In the genomic region with DNA sequence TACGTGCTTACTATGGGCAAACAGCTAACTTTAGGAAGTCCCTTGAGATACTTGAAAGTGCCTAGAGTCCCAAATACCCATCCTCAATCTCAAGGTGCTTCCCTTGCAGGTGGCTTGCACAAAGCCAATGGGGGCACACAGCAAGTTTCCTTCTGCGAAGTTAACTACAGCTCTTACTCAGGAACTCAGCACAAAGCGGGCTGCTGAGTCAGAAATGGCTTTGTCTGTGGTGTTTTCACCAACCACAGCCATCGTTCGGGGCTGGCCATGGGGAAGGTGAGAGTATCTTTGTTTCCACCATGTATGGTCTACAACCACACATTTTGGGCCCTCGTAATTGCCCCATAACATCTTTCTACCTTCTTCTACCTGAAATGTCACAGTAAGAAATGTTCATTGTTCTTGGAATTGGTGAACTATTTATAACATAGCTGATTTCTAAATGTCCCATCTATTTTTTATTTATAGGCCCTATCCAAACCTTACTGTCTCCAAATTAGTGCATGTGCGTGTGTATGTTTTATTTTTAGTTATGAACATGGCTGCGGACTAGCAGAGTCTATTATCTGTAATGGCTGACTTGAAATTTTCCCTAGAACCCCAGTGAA, we compare ENCODE assay signal across 1 cellular context.
A peak's percentile ranks its signal among the peaks of the same experiment; 100 is the strongest.
TF ChIP-seq lines count a peak whose summit lies in the region.

No MANE protein-coding gene starts in this region.

TF ChIP-seq in GM12878, 131 proteins besides CTCF, POLR2A, EP300 and RAD21 (continued from another document):
- TF ChIP-seq, protein P1, sequence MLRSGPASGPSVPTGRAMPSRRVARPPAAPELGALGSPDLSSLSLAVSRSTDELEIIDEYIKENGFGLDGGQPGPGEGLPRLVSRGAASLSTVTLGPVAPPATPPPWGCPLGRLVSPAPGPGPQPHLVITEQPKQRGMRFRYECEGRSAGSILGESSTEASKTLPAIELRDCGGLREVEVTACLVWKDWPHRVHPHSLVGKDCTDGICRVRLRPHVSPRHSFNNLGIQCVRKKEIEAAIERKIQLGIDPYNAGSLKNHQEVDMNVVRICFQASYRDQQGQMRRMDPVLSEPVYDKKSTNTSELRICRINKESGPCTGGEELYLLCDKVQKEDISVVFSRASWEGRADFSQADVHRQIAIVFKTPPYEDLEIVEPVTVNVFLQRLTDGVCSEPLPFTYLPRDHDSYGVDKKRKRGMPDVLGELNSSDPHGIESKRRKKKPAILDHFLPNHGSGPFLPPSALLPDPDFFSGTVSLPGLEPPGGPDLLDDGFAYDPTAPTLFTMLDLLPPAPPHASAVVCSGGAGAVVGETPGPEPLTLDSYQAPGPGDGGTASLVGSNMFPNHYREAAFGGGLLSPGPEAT (IDR thresholded peaks at IDR 0.05; ENCODE audit: low read depth) = peak; percentile 97
- TF ChIP-seq RB1 (IDR thresholded peaks at IDR 0.05; ENCODE audit: borderline replicate concordance) = no peak
- TF ChIP-seq SP1 (IDR thresholded peaks at IDR 0.05; ENCODE audit: low read depth, low read length) = peak; percentile 82
- TF ChIP-seq, protein P2, sequence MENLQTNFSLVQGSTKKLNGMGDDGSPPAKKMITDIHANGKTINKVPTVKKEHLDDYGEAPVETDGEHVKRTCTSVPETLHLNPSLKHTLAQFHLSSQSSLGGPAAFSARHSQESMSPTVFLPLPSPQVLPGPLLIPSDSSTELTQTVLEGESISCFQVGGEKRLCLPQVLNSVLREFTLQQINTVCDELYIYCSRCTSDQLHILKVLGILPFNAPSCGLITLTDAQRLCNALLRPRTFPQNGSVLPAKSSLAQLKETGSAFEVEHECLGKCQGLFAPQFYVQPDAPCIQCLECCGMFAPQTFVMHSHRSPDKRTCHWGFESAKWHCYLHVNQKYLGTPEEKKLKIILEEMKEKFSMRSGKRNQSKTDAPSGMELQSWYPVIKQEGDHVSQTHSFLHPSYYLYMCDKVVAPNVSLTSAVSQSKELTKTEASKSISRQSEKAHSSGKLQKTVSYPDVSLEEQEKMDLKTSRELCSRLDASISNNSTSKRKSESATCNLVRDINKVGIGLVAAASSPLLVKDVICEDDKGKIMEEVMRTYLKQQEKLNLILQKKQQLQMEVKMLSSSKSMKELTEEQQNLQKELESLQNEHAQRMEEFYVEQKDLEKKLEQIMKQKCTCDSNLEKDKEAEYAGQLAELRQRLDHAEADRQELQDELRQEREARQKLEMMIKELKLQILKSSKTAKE (IDR thresholded peaks at IDR 0.05; ENCODE audit: low read depth, poor library complexity, severe bottlenecking) = peak; percentile 97
- TF ChIP-seq BACH1 (IDR thresholded peaks at IDR 0.05; ENCODE audit: borderline replicate concordance) = peak; percentile 99
- peak; percentile 98 to 99 for TF ChIP-seq IKZF2 (IDR thresholded peaks at IDR 0.05)
- TF ChIP-seq MEF2B (IDR thresholded peaks at IDR 0.05; ENCODE audit: partially characterized antibody, poor library complexity, severe bottlenecking) = peak; percentile 95
- TF ChIP-seq ZNF217 (IDR thresholded peaks at IDR 0.05) = peak; percentile 100
- no peak for TF ChIP-seq NR2C1 (IDR thresholded peaks at IDR 0.05)
- no peak for TF ChIP-seq POLR2AphosphoS2 (IDR thresholded peaks at IDR 0.05; ENCODE audit: low read depth, low read length)
- peak; percentile 98 for TF ChIP-seq CREM (IDR thresholded peaks at IDR 0.05; ENCODE audit: low read depth)
- TF ChIP-seq ZBED1 (IDR thresholded peaks at IDR 0.05; ENCODE audit: borderline replicate concordance) = peak; percentile 98
- TF ChIP-seq MYC (IDR thresholded peaks at IDR 0.05; ENCODE audit: insufficient read depth, insufficient read length, insufficient replicate concordance, low read length, severe bottlenecking) = no peak
- TF ChIP-seq, protein P3, sequence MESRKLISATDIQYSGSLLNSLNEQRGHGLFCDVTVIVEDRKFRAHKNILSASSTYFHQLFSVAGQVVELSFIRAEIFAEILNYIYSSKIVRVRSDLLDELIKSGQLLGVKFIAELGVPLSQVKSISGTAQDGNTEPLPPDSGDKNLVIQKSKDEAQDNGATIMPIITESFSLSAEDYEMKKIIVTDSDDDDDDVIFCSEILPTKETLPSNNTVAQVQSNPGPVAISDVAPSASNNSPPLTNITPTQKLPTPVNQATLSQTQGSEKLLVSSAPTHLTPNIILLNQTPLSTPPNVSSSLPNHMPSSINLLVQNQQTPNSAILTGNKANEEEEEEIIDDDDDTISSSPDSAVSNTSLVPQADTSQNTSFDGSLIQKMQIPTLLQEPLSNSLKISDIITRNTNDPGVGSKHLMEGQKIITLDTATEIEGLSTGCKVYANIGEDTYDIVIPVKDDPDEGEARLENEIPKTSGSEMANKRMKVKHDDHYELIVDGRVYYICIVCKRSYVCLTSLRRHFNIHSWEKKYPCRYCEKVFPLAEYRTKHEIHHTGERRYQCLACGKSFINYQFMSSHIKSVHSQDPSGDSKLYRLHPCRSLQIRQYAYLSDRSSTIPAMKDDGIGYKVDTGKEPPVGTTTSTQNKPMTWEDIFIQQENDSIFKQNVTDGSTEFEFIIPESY (IDR thresholded peaks at IDR 0.05) = no peak
- TF ChIP-seq, protein P4, sequence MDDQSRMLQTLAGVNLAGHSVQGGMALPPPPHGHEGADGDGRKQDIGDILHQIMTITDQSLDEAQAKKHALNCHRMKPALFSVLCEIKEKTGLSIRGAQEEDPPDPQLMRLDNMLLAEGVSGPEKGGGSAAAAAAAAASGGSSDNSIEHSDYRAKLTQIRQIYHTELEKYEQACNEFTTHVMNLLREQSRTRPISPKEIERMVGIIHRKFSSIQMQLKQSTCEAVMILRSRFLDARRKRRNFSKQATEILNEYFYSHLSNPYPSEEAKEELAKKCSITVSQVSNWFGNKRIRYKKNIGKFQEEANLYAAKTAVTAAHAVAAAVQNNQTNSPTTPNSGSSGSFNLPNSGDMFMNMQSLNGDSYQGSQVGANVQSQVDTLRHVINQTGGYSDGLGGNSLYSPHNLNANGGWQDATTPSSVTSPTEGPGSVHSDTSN (IDR thresholded peaks at IDR 0.05; ENCODE audit: insufficient replicate concordance, low read depth, low read length) = no peak
- TF ChIP-seq, protein P5, sequence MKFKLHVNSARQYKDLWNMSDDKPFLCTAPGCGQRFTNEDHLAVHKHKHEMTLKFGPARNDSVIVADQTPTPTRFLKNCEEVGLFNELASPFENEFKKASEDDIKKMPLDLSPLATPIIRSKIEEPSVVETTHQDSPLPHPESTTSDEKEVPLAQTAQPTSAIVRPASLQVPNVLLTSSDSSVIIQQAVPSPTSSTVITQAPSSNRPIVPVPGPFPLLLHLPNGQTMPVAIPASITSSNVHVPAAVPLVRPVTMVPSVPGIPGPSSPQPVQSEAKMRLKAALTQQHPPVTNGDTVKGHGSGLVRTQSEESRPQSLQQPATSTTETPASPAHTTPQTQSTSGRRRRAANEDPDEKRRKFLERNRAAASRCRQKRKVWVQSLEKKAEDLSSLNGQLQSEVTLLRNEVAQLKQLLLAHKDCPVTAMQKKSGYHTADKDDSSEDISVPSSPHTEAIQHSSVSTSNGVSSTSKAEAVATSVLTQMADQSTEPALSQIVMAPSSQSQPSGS (IDR thresholded peaks at IDR 0.05; ENCODE audit: low read length) = peak; percentile 98
- TF ChIP-seq, protein P6, sequence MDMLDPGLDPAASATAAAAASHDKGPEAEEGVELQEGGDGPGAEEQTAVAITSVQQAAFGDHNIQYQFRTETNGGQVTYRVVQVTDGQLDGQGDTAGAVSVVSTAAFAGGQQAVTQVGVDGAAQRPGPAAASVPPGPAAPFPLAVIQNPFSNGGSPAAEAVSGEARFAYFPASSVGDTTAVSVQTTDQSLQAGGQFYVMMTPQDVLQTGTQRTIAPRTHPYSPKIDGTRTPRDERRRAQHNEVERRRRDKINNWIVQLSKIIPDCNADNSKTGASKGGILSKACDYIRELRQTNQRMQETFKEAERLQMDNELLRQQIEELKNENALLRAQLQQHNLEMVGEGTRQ (IDR thresholded peaks at IDR 0.05; ENCODE audit: borderline replicate concordance, low read depth, low read length) = no peak
TF ChIP-seq in GM12878: peak in this region for 73.
